In the genomic region with DNA sequence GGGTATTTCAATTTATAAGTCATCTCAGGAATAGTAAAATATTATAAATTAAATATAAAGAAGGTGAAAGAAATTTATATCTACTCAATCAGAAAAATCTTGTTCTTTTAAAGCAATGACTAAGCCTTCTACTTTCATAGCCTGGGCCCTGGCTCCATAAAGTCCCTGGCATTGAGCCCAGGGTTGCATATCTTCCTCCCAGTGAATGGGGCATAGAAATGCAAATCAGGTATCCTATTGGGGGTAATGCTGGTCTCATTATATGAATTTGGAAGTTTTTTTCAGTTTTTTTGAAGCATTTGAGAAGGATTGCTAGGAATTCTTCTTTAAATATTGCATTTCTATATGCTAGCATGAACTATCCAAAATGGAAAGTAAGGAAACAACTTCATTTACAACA, we compare ENCODE assay signal across 22 cellular contexts.
DNase-seq lines count a peak whose midpoint lies in the region; ATAC-seq and TF ChIP-seq lines count a peak whose summit lies in the region.
"Had no signal": no experiment of that assay in that cellular context is flagged by ENCODE, and none has a peak within 500 bp of the region (broad histone marks: within the 10 kb centered on the region; RNA-seq: fewer than 3 reads in every experiment).

No MANE protein-coding gene starts in this region.

- ATAC-seq in WTC11: peak; percentile 77
- no peak for ATAC-seq in GM21529 (IDR thresholded peaks at IDR 0.05; ENCODE audit: unreplicated experiment)
- no peak for ATAC-seq in GM21528 (IDR thresholded peaks at IDR 0.05; ENCODE audit: low FRiP score, unreplicated experiment)
- ATAC-seq: Right ventricle myocardium inferior had no signal

- intact Hi-C loops in head of caudate nucleus (cut with DNase I): no loop called here

- H3K4me1 Mint-ChIP-seq in WTC11: peaks cover 26% of the 10 kb centered on the region
- H3K4me1 Mint-ChIP-seq: B cell had no signal

- H3K4me3 ChIP-seq in MG63: no peak overlapping the region
- H3K4me3 ChIP-seq: Peyer's patch had no signal

- POLR2A ChIA-PET in WTC11 (lab: Charles Lee): no interaction called here

- H3K27ac Mint-ChIP-seq in WTC11: no peak overlapping the region
- H3K27ac Mint-ChIP-seq: B cell had no signal

- H3K27me3 Mint-ChIP-seq in WTC11 (ENCODE audit: low read depth): peaks cover 12% of the 10 kb centered on the region

- CTCF ChIA-PET in WTC11 (lab: Charles Lee): no interaction called here

- H3K9me3 Mint-ChIP-seq in WTC11: peaks cover 47% of the 10 kb centered on the region

- DNase-seq in NCI-H345 (lab: John Stamatoyannopoulos, UW): peak; percentile 39
- no peak for DNase-seq in NCI-H345 treated with DMSO at 0.1 percent for 48 hours (lab: John Stamatoyannopoulos, UW; ENCODE audit: unreplicated experiment)
- peak; percentile 12 for DNase-seq in MG63
- DNase-seq in WTC11 (ENCODE audit: low spot score): no peak
- no peak for DNase-seq in head of caudate nucleus
- DNase-seq in G401 (ENCODE audit: low spot score): no peak
- DNase-seq: 8988T; COR-L47; DMS153; GF-D8; Kasumi-1; NCI-H187; NCI-H2171 treated with DMSO at 0.1 percent for 48 hours; NCI-H510A; NCI-H748 treated with DMSO at 0.1 percent for 48 hours; NK-92 treated with Interleukin-12 subunit alpha and Interleukin-12 subunit beta, amount 100 ng/mL, for 24 hours; Peyer's patch; SW 1271 had no signal

- H3K36me3 Mint-ChIP-seq in WTC11: peaks cover 37% of the 10 kb centered on the region

- no peaks in the 10 kb centered on the region for H3K27me3 ChIP-seq in MG63
- H3K27me3 ChIP-seq: Peyer's patch had no signal

- H3K4me3 Mint-ChIP-seq in WTC11: no peak overlapping the region
- H3K4me3 Mint-ChIP-seq: B cell had no signal

- H3K9me3 ChIP-seq in MG63: no peaks in the 10 kb centered on the region
- H3K9me3 ChIP-seq: Peyer's patch had no signal

- no peaks in the 10 kb centered on the region for H3K36me3 ChIP-seq in MG63
- H3K36me3 ChIP-seq: Peyer's patch had no signal

- TF ChIP-seq CTCF in WTC11 (IDR thresholded peaks at IDR 0.05): no peak

- in situ Hi-C loops in G401 (cut with HindIII; ENCODE audit: low sequenced_read_pairs): no loop called here

TF ChIP-seq in WTC11, 78 proteins besides CTCF, POLR2A, EP300 and RAD21:
- TF ChIP-seq MXD4 (CRISPR knock-in tag; IDR thresholded peaks at IDR 0.05; ENCODE audit: borderline replicate concordance) (no peak), ZBTB21 (CRISPR knock-in tag; IDR thresholded peaks at IDR 0.05; ENCODE audit: borderline replicate concordance) (no peak), ZNF671 (CRISPR knock-in tag; IDR thresholded peaks at IDR 0.05) (no peak), GTF2I (CRISPR knock-in tag; conservative IDR thresholded peaks at IDR 0.05) (no peak), IRF2 (CRISPR knock-in tag; IDR thresholded peaks at IDR 0.05; ENCODE audit: borderline replicate concordance, low read depth) (no peak), FOXP1 (CRISPR knock-in tag; IDR thresholded peaks at IDR 0.05; ENCODE audit: borderline replicate concordance) (no peak), ZNF219 (CRISPR knock-in tag; IDR thresholded peaks at IDR 0.05; ENCODE audit: borderline replicate concordance) (no peak), NR2C2 (CRISPR knock-in tag; IDR thresholded peaks at IDR 0.05) (no peak), FOXK1 (CRISPR knock-in tag; IDR thresholded peaks at IDR 0.05) (no peak), ESRRA (CRISPR knock-in tag; IDR thresholded peaks at IDR 0.05; ENCODE audit: borderline replicate concordance) (no peak), ZNF232 (CRISPR knock-in tag; IDR thresholded peaks at IDR 0.05) (no peak)
- TF ChIP-seq, protein P1, sequence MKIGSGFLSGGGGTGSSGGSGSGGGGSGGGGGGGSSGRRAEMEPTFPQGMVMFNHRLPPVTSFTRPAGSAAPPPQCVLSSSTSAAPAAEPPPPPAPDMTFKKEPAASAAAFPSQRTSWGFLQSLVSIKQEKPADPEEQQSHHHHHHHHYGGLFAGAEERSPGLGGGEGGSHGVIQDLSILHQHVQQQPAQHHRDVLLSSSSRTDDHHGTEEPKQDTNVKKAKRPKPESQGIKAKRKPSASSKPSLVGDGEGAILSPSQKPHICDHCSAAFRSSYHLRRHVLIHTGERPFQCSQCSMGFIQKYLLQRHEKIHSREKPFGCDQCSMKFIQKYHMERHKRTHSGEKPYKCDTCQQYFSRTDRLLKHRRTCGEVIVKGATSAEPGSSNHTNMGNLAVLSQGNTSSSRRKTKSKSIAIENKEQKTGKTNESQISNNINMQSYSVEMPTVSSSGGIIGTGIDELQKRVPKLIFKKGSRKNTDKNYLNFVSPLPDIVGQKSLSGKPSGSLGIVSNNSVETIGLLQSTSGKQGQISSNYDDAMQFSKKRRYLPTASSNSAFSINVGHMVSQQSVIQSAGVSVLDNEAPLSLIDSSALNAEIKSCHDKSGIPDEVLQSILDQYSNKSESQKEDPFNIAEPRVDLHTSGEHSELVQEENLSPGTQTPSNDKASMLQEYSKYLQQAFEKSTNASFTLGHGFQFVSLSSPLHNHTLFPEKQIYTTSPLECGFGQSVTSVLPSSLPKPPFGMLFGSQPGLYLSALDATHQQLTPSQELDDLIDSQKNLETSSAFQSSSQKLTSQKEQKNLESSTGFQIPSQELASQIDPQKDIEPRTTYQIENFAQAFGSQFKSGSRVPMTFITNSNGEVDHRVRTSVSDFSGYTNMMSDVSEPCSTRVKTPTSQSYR (CRISPR knock-in tag; IDR thresholded peaks at IDR 0.05): no peak
- TF ChIP-seq, protein P2, sequence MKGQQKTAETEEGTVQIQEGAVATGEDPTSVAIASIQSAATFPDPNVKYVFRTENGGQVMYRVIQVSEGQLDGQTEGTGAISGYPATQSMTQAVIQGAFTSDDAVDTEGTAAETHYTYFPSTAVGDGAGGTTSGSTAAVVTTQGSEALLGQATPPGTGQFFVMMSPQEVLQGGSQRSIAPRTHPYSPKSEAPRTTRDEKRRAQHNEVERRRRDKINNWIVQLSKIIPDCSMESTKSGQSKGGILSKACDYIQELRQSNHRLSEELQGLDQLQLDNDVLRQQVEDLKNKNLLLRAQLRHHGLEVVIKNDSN (CRISPR knock-in tag; IDR thresholded peaks at IDR 0.05): no peak
- TF ChIP-seq, protein P3, sequence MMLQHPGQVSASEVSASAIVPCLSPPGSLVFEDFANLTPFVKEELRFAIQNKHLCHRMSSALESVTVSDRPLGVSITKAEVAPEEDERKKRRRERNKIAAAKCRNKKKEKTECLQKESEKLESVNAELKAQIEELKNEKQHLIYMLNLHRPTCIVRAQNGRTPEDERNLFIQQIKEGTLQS (CRISPR knock-in tag; conservative IDR thresholded peaks at IDR 0.05): no peak
- TF ChIP-seq, protein P4, sequence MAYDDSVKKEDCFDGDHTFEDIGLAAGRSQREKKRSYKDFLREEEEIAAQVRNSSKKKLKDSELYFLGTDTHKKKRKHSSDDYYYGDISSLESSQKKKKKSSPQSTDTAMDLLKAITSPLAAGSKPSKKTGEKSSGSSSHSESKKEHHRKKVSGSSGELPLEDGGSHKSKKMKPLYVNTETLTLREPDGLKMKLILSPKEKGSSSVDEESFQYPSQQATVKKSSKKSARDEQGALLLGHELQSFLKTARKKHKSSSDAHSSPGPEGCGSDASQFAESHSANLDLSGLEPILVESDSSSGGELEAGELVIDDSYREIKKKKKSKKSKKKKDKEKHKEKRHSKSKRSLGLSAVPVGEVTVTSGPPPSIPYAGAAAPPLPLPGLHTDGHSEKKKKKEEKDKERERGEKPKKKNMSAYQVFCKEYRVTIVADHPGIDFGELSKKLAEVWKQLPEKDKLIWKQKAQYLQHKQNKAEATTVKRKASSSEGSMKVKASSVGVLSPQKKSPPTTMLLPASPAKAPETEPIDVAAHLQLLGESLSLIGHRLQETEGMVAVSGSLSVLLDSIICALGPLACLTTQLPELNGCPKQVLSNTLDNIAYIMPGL (CRISPR knock-in tag; IDR thresholded peaks at IDR 0.05): no peak
- TF ChIP-seq, protein P5, sequence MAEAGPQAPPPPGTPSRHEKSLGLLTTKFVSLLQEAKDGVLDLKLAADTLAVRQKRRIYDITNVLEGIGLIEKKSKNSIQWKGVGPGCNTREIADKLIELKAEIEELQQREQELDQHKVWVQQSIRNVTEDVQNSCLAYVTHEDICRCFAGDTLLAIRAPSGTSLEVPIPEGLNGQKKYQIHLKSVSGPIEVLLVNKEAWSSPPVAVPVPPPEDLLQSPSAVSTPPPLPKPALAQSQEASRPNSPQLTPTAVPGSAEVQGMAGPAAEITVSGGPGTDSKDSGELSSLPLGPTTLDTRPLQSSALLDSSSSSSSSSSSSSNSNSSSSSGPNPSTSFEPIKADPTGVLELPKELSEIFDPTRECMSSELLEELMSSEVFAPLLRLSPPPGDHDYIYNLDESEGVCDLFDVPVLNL (CRISPR knock-in tag; IDR thresholded peaks at IDR 0.05; ENCODE audit: borderline replicate concordance, low read depth): no peak

Comparison
In these comparisons a context has a peak if more than half of its experiments do, and no peak if none do; other contexts are left out.
1. DNase-seq: peak in NCI-H345 (single experiment) and MG63 (single experiment); none in NCI-H345 treated with DMSO at 0.1 percent for 48 hours (single experiment), WTC11 (single experiment), head of caudate nucleus (0 of 42) and G401 (single experiment).